Comparison of ENCODE assay signal across 8 cellular contexts in genomic region chr5:179822059-179822432, GRCh38. TPM values are rescaled to one million over a fixed set of nuclear protein-coding genes. Genes with fewer than 3 reads are reported as not detected.
DNase-seq lines count a peak whose midpoint lies in the region; ATAC-seq, FAIRE-seq and TF ChIP-seq lines count a peak whose summit lies in the region.

No MANE protein-coding gene starts in this region.

- no peaks in the 10 kb centered on the region for H3K9me3 ChIP-seq in mucosa of descending colon

- peak overlapping the region; percentile 92 for H3K4me3 ChIP-seq in bronchial epithelial cell (ENCODE audit: low read depth, low read length)
- peak overlapping the region; percentile 100 for H3K4me3 ChIP-seq in mucosa of descending colon

- no peaks in the 10 kb centered on the region for H3K27me3 Mint-ChIP-seq in stimulated activated naive CD8-positive, alpha-beta T cell treated with anti-CD3 and anti-CD28 coated beads, Interleukin-15, Interleukin-2, amounts not matched to agents 100 ng/mL and 50 ng/mL, for 24 hours

- no peaks in the 10 kb centered on the region for H3K27me3 ChIP-seq in bronchial epithelial cell (ENCODE audit: control insufficient read depth, insufficient read depth, low read length)

- peaks cover 65% of the 10 kb centered on the region for H3K4me1 Mint-ChIP-seq in stimulated activated naive CD8-positive, alpha-beta T cell treated with anti-CD3 and anti-CD28 coated beads, Interleukin-15, Interleukin-2, amounts not matched to agents 100 ng/mL and 50 ng/mL, for 24 hours (ENCODE audit: low read depth)

- DNase-seq in stimulated activated naive CD8-positive, alpha-beta T cell treated with anti-CD3 and anti-CD28 coated beads, Interleukin-15, Interleukin-2, amounts not matched to agents 100 U/mL and 50 U/mL, for 24 hours = no peak
- DNase-seq in bronchial epithelial cell (ENCODE audit: low read depth) (no peak), mucosa of descending colon (no peak), NCI-H2029 (lab: John Stamatoyannopoulos, UW) (no peak)
- DNase-seq in activated effector memory CD4-positive, alpha-beta T cell treated with Interleukin-2 at 50 U/mL for 16 hours = no peak

- H3K36me3 ChIP-seq in bronchial epithelial cell (ENCODE audit: control insufficient read depth, insufficient read depth, low read length) (peaks cover 40% of the 10 kb centered on the region), mucosa of descending colon (ENCODE audit: low read depth) (peaks cover 4% of the 10 kb centered on the region)

- peaks cover 79% of the 10 kb centered on the region for H3K4me1 ChIP-seq in mucosa of descending colon (ENCODE audit: low read depth)

- FAIRE-seq in bronchial epithelial cell (lab: Jason Lieb, UNC) = no peak

- H3K9me3 Mint-ChIP-seq in stimulated activated naive CD8-positive, alpha-beta T cell treated with anti-CD3 and anti-CD28 coated beads, Interleukin-15, Interleukin-2, amounts not matched to agents 100 ng/mL and 50 ng/mL, for 24 hours = no peaks in the 10 kb centered on the region

- ATAC-seq in stimulated activated naive CD8-positive, alpha-beta T cell treated with anti-CD3 and anti-CD28 coated beads, Interleukin-15, Interleukin-2, amounts not matched to agents 100 U/mL and 50 U/mL, for 24 hours = no peak
- ATAC-seq in mucosa of descending colon = no peak
- ATAC-seq in GM19455 (IDR thresholded peaks at IDR 0.05; ENCODE audit: unreplicated experiment) = no peak
- ATAC-seq in GM21723 (IDR thresholded peaks at IDR 0.05; ENCODE audit: unreplicated experiment) = no peak

- intact Hi-C loops in mucosa of descending colon (cut with DNase I, micrococcal nuclease) = no loop called here

- H3K27ac Mint-ChIP-seq in stimulated activated naive CD8-positive, alpha-beta T cell treated with anti-CD3 and anti-CD28 coated beads, Interleukin-15, Interleukin-2, amounts not matched to agents 100 ng/mL and 50 ng/mL, for 24 hours = peak overlapping the region; percentile 93

- TF ChIP-seq CTCF in bronchial epithelial cell (IDR thresholded peaks at IDR 0.05; ENCODE audit: insufficient read depth, low read length, severe bottlenecking) (no peak), mucosa of descending colon (IDR thresholded peaks at IDR 0.05) (no peak)

- H3K4me3 Mint-ChIP-seq in stimulated activated naive CD8-positive, alpha-beta T cell treated with anti-CD3 and anti-CD28 coated beads, Interleukin-15, Interleukin-2, amounts not matched to agents 100 ng/mL and 50 ng/mL, for 24 hours = peak overlapping the region; percentile 91

- H3K36me3 Mint-ChIP-seq in stimulated activated naive CD8-positive, alpha-beta T cell treated with anti-CD3 and anti-CD28 coated beads, Interleukin-15, Interleukin-2, amounts not matched to agents 100 ng/mL and 50 ng/mL, for 24 hours (ENCODE audit: low read depth) = peaks cover 31% of the 10 kb centered on the region

RNA-seq across cellular contexts. Expression of gene SQSTM1, which starts 1.3 kb away (rescaled TPM):
- total RNA-seq in bronchial epithelial cell = 686 and 733 TPM in 2 replicates
- 100 to 1,000 TPM; 302 to 348 (median 321) TPM for total RNA-seq in mucosa of descending colon

RNA-seq across cellular contexts. Expression of gene MGAT4B, which starts 15.4 kb away (rescaled TPM):
- total RNA-seq in bronchial epithelial cell = 109 and 151 TPM in 2 replicates
- total RNA-seq in mucosa of descending colon = 100 to 1,000 TPM; 274 to 623 (median 476) TPM

RNA-seq across cellular contexts. Expression of gene LTC4S, which starts 28.3 kb away (rescaled TPM):
- total RNA-seq in bronchial epithelial cell = 0.26 and 0.38 TPM in 2 replicates
- total RNA-seq in mucosa of descending colon = 10 to 100 TPM in 1 of 3 donors, 1 to 10 TPM in 2; 3.0 to 10.4 (median 7.0) TPM

RNA-seq across cellular contexts. Expression of gene MRNIP, which starts 36.6 kb away (rescaled TPM):
- total RNA-seq in bronchial epithelial cell = 10.6 and 11.8 TPM in 2 replicates
- total RNA-seq in mucosa of descending colon = 10 to 100 TPM; 20.8 to 38.3 (median 27.5) TPM
